In genomic region chr4:127103723-127104122, GRCh38 we compare ENCODE assay signal across 1 cellular context.
TF ChIP-seq lines count a peak whose summit lies in the region.

No MANE protein-coding gene starts in this region.

TF ChIP-seq in SK-N-SH, 30 proteins besides CTCF, POLR2A, EP300 and RAD21 (continued from another document):
- no peak for TF ChIP-seq MAX (IDR thresholded peaks at IDR 0.05; ENCODE audit: low read depth)
- TF ChIP-seq POLR2AphosphoS5 (IDR thresholded peaks at IDR 0.05; ENCODE audit: low read depth, low read length): no peak
- TF ChIP-seq IRF3 (IDR thresholded peaks at IDR 0.05; ENCODE audit: low read depth, low read length): no peak
- no peak for TF ChIP-seq CHD2 (IDR thresholded peaks at IDR 0.05; ENCODE audit: low read length, partially characterized antibody)
- TF ChIP-seq, protein P1, sequence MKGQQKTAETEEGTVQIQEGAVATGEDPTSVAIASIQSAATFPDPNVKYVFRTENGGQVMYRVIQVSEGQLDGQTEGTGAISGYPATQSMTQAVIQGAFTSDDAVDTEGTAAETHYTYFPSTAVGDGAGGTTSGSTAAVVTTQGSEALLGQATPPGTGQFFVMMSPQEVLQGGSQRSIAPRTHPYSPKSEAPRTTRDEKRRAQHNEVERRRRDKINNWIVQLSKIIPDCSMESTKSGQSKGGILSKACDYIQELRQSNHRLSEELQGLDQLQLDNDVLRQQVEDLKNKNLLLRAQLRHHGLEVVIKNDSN (IDR thresholded peaks at IDR 0.05; ENCODE audit: borderline replicate concordance, low read depth): no peak
- TF ChIP-seq, protein P2, sequence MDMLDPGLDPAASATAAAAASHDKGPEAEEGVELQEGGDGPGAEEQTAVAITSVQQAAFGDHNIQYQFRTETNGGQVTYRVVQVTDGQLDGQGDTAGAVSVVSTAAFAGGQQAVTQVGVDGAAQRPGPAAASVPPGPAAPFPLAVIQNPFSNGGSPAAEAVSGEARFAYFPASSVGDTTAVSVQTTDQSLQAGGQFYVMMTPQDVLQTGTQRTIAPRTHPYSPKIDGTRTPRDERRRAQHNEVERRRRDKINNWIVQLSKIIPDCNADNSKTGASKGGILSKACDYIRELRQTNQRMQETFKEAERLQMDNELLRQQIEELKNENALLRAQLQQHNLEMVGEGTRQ (IDR thresholded peaks at IDR 0.05; ENCODE audit: borderline replicate concordance, low read depth, low read length): no peak
- TF ChIP-seq FOXJ3 (CRISPR knock-in tag; IDR thresholded peaks at IDR 0.05): no peak
- TF ChIP-seq TCF12 (IDR thresholded peaks at IDR 0.05): no peak
- no peak for TF ChIP-seq TEAD4 (IDR thresholded peaks at IDR 0.05; ENCODE audit: borderline replicate concordance, insufficient read depth)
- TF ChIP-seq FOXM1 (IDR thresholded peaks at IDR 0.05; ENCODE audit: low read depth): no peak
- no peak for TF ChIP-seq SIN3A (IDR thresholded peaks at IDR 0.05; ENCODE audit: borderline replicate concordance, low read depth, low read length)
